In the genomic region with DNA sequence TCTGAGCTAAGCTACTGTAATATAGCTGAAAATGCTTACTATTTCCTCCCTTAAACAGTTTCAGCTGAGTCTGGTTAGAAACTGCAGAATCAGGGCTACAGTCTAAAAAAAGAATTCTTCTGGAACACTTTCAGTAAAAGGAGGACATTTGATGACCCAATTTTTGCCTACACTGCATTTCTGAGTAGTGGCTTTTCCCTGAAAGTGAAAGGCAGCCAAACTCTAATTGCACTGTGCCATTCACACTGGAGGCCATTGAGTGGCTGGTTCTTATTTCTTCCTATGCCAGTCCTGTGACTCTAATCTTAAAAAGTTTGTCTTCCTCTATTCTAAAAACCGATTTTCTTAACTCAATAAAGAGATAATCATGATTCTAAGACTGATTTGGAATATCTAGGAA, we compare ENCODE assay signal across 19 cellular contexts.
"Had no signal": no experiment of that assay in that cellular context is flagged by ENCODE, and none has a peak within 500 bp of the region (broad histone marks: within the 10 kb centered on the region; RNA-seq: fewer than 3 reads in every experiment).

No MANE protein-coding gene starts in this region.

- H3K4me1 ChIP-seq: gastrocnemius medialis, parathyroid adenoma, psoas muscle, spleen, stomach had no signal

- FAIRE-seq: endometrium had no signal

- H3K27ac ChIP-seq: gastrocnemius medialis, parathyroid adenoma, psoas muscle, spleen, stomach had no signal

- DNase-seq: effector memory CD4-positive, alpha-beta T cell; gastrocnemius medialis; glutamatergic neuron; immature natural killer cell; kidney; left cardiac atrium; naive thymus-derived CD4-positive, alpha-beta T cell; nephron progenitor cell; psoas muscle; spleen; stimulated activated CD4-positive, alpha-beta T cell treated with anti-CD3 and anti-CD28 coated beads, Interleukin-2, amount 100 ng/mL, for 24 hours; stimulated activated CD4-positive, alpha-beta T cell treated with anti-CD3 and anti-CD28 coated beads, Interleukin-4, amount 100 ng/mL, for 4 hours; stimulated activated naive CD4-positive, alpha-beta T cell; stomach; trophoblast cell had no signal

- H3K27me3 ChIP-seq: gastrocnemius medialis, spleen, stomach had no signal

- H3K9me3 ChIP-seq: gastrocnemius medialis, psoas muscle had no signal

- H3K36me3 ChIP-seq: gastrocnemius medialis, spleen, stomach had no signal

- H3K4me3 ChIP-seq: gastrocnemius medialis, psoas muscle, spleen, stomach had no signal

- ATAC-seq: esophagus mucosa; gastrocnemius medialis; left cardiac atrium; naive thymus-derived CD4-positive, alpha-beta T cell; psoas muscle; sciatic nerve had no signal
